1 cellular context compared by ENCODE assay signal in genomic region chr19:2812414-2813234, GRCh38.
TF ChIP-seq lines count a peak whose summit lies in the region.

No MANE protein-coding gene starts in this region.

TF ChIP-seq in HepG2, 621 proteins besides CTCF, POLR2A, EP300 and RAD21 (continued from another document):
- TF ChIP-seq TRAFD1 (CRISPR knock-in tag; IDR thresholded peaks at IDR 0.05; ENCODE audit: borderline replicate concordance) (no peak), ZNF253 (CRISPR knock-in tag; IDR thresholded peaks at IDR 0.05; ENCODE audit: borderline replicate concordance) (no peak), ZNF530 (CRISPR knock-in tag; IDR thresholded peaks at IDR 0.05; ENCODE audit: low read depth) (no peak)
TF ChIP-seq in HepG2: peak in this region for 3.
